In genomic region chr7:95396136-95397032, GRCh38 we compare ENCODE assay signal across 8 cellular contexts. TPM values are rescaled to one million over a fixed set of nuclear protein-coding genes. Genes with fewer than 3 reads are reported as not detected.
DNase-seq lines count a peak whose midpoint lies in the region; ATAC-seq and TF ChIP-seq lines count a peak whose summit lies in the region.

Gene PON3 (minus strand): TSS chr7:95396375. CDS start chr7:95396350, 25 bp downstream.

- no peaks in the 10 kb centered on the region for H3K4me1 ChIP-seq in smooth muscle cell (ENCODE audit: low read depth)

- H3K9ac ChIP-seq in smooth muscle cell (ENCODE audit: low read depth) = no peak within 1 kb of the TSS

- POLR2A ChIA-PET in CD4-positive, alpha-beta T cell (lab: Charles Lee) = interaction anchor here (0.8 to 1.1 kb wide), 2 partner anchors 37 to 39 kb away, joined by 3 to 4 read pairs; no protein-coding TSS in a partner anchor

- peaks cover 44% of the 10 kb centered on the region for H3K27me3 ChIP-seq in CD4-positive, alpha-beta T cell (ENCODE audit: control insufficient read depth, insufficient read depth, low read length)
- H3K27me3 ChIP-seq in smooth muscle cell (ENCODE audit: low read depth) = no peaks in the 10 kb centered on the region

- H3K9me3 Mint-ChIP-seq in CD4-positive, alpha-beta T cell = no peaks in the 10 kb centered on the region
- H3K9me3 Mint-ChIP-seq in activated T-helper 2 cell treated with anti-CD3 and anti-CD28 coated beads, Interferon-gamma antibody, Interleukin-2, Interleukin-4, amounts not matched to agents 10 μg/mL and 5 μg/mL and 100 μg/mL, durations not matched to agents 14 hours and 24 hours and 36 hours = no peaks in the 10 kb centered on the region
- H3K9me3 Mint-ChIP-seq in stimulated activated memory B cell treated with anti-CD40 and anti-IgM and Interleukin-4, amounts not matched to agents 10 μg/mL and 1 μg/mL and 100 μg/mL, for 72 hours = no peaks in the 10 kb centered on the region

- H3K27me3 Mint-ChIP-seq in CD4-positive, alpha-beta T cell = peaks cover 45% of the 10 kb centered on the region
- H3K27me3 Mint-ChIP-seq in activated T-helper 2 cell treated with anti-CD3 and anti-CD28 coated beads, Interferon-gamma antibody, Interleukin-2, Interleukin-4, amounts not matched to agents 10 μg/mL and 5 μg/mL and 100 μg/mL, durations not matched to agents 14 hours and 24 hours and 36 hours (ENCODE audit: low read depth) = peaks cover 39% of the 10 kb centered on the region
- H3K27me3 Mint-ChIP-seq in stimulated activated memory B cell treated with anti-CD40 and anti-IgM and Interleukin-4, amounts not matched to agents 10 μg/mL and 1 μg/mL and 100 μg/mL, for 72 hours = peaks cover 60% of the 10 kb centered on the region

- no peak within 1 kb of the TSS for H3K27ac Mint-ChIP-seq in CD4-positive, alpha-beta T cell
- no peak within 1 kb of the TSS for H3K27ac Mint-ChIP-seq in activated T-helper 2 cell treated with anti-CD3 and anti-CD28 coated beads, Interferon-gamma antibody, Interleukin-2, Interleukin-4, amounts not matched to agents 10 μg/mL and 5 μg/mL and 100 μg/mL, durations not matched to agents 14 hours and 24 hours and 36 hours
- no peak within 1 kb of the TSS for H3K27ac Mint-ChIP-seq in stimulated activated memory B cell treated with anti-CD40 and anti-IgM and Interleukin-4, amounts not matched to agents 10 μg/mL and 1 μg/mL and 100 μg/mL, for 72 hours

- no peak within 1 kb of the TSS for H3K27ac ChIP-seq in CD4-positive, alpha-beta T cell (ENCODE audit: low read depth, low read length)
- H3K27ac ChIP-seq in smooth muscle cell (ENCODE audit: low read depth) = no peak within 1 kb of the TSS

- CTCF ChIA-PET in CD4-positive, alpha-beta T cell (lab: Charles Lee) = no interaction called here

- no peaks in the 10 kb centered on the region for H3K36me3 ChIP-seq in smooth muscle cell (ENCODE audit: low read depth)

- H3K4me2 ChIP-seq in smooth muscle cell = no peak within 1 kb of the TSS

- intact Hi-C loops in CD4-positive, alpha-beta T cell (cut with DNase I, micrococcal nuclease) = no loop called here
- intact Hi-C loops in activated T-helper 2 cell treated with anti-CD3 and anti-CD28 coated beads, Interferon-gamma antibody, Interleukin-2, Interleukin-4, amounts not matched to agents 10 μg/mL and 5 μg/mL and 100 μg/mL, durations not matched to agents 14 hours and 24 hours and 36 hours (cut with micrococcal nuclease) = loop anchor here (2.0 to 5.0 kb wide), 2 partner anchors 36 to 80 kb away; no protein-coding TSS in a partner anchor

- peak within 1 kb of the TSS; percentile 80 for H3K4me3 Mint-ChIP-seq in CD4-positive, alpha-beta T cell
- peak within 1 kb of the TSS; percentile 61 for H3K4me3 Mint-ChIP-seq in activated T-helper 2 cell treated with anti-CD3 and anti-CD28 coated beads, Interferon-gamma antibody, Interleukin-2, Interleukin-4, amounts not matched to agents 10 μg/mL and 5 μg/mL and 100 μg/mL, durations not matched to agents 14 hours and 24 hours and 36 hours (ENCODE audit: low read depth)
- peak within 1 kb of the TSS; percentile 49 for H3K4me3 Mint-ChIP-seq in stimulated activated memory B cell treated with anti-CD40 and anti-IgM and Interleukin-4, amounts not matched to agents 10 μg/mL and 1 μg/mL and 100 μg/mL, for 72 hours

- H3K9me3 ChIP-seq in CD4-positive, alpha-beta T cell (ENCODE audit: control insufficient read depth, low read length) = no peaks in the 10 kb centered on the region
- no peaks in the 10 kb centered on the region for H3K9me3 ChIP-seq in smooth muscle cell (replicated peaks; ENCODE audit: low read depth)

- no peaks in the 10 kb centered on the region for H3F3A ChIP-seq in smooth muscle cell (ENCODE audit: low read depth)

- WGBS in smooth muscle cell (ENCODE audit: low lambda C conversion rate) = 95% methylated on average over 67 of the region's 68 CpGs

- no peaks in the 10 kb centered on the region for H3K4me1 Mint-ChIP-seq in CD4-positive, alpha-beta T cell (ENCODE audit: low read depth)
- H3K4me1 Mint-ChIP-seq in activated T-helper 2 cell treated with anti-CD3 and anti-CD28 coated beads, Interferon-gamma antibody, Interleukin-2, Interleukin-4, amounts not matched to agents 10 μg/mL and 5 μg/mL and 100 μg/mL, durations not matched to agents 14 hours and 24 hours and 36 hours (ENCODE audit: low read depth) = peaks cover 6% of the 10 kb centered on the region
- peaks cover 7% of the 10 kb centered on the region for H3K4me1 Mint-ChIP-seq in stimulated activated memory B cell treated with anti-CD40 and anti-IgM and Interleukin-4, amounts not matched to agents 10 μg/mL and 1 μg/mL and 100 μg/mL, for 72 hours

- peak in 2 of 10 experiments; percentile 0 to 5 for DNase-seq in CD4-positive, alpha-beta T cell
- peak; percentile 17 for DNase-seq in activated T-helper 2 cell treated with anti-CD3 and anti-CD28 coated beads, Interferon-gamma antibody, Interleukin-2, Interleukin-4, amounts not matched to agents 10 μg/mL and 5 μg/mL and 100 μg/mL, durations not matched to agents 14 hours and 24 hours and 36 hours (ENCODE audit: low spot score)
- DNase-seq in iPS DF 4.7 (ENCODE audit: extremely low read depth, low spot score) (peak; percentile 53), dedifferentiated amniotic fluid mesenchymal stem cell (ENCODE audit: extremely low spot score) (no peak), smooth muscle cell (lab: John Stamatoyannopoulos, UW; ENCODE audit: unreplicated experiment) (no peak), NCI-H1092 (lab: John Stamatoyannopoulos, UW) (no peak)

- ATAC-seq in CD4-positive, alpha-beta T cell (ENCODE audit: poor library complexity) = peak; percentile 91
- ATAC-seq in HG02678 (IDR thresholded peaks at IDR 0.05; ENCODE audit: unreplicated experiment) = peak; percentile 71
- ATAC-seq in stimulated activated memory B cell treated with anti-CD40 and anti-IgM and Interleukin-4, amounts not matched to agents 10 μg/mL and 1 μg/mL and 100 μg/mL, for 72 hours = peak; percentile 54

- no peaks in the 10 kb centered on the region for H3K79me2 ChIP-seq in smooth muscle cell (ENCODE audit: low read depth)

- no peak within 1 kb of the TSS for H3K4me3 ChIP-seq in smooth muscle cell

- H2AFZ ChIP-seq in smooth muscle cell (ENCODE audit: low read depth) = no peak within 1 kb of the TSS

- TF ChIP-seq CTCF in CD4-positive, alpha-beta T cell (IDR thresholded peaks at IDR 0.05) = no peak
- TF ChIP-seq CTCF in smooth muscle cell (IDR thresholded peaks at IDR 0.05; ENCODE audit: borderline replicate concordance, insufficient read depth, poor library complexity, severe bottlenecking) = no peak

- H4K20me1 ChIP-seq in smooth muscle cell (ENCODE audit: low read depth) = no peaks in the 10 kb centered on the region

- no peaks in the 10 kb centered on the region for H3K36me3 Mint-ChIP-seq in CD4-positive, alpha-beta T cell (ENCODE audit: low read depth)
- no peaks in the 10 kb centered on the region for H3K36me3 Mint-ChIP-seq in activated T-helper 2 cell treated with anti-CD3 and anti-CD28 coated beads, Interferon-gamma antibody, Interleukin-2, Interleukin-4, amounts not matched to agents 10 μg/mL and 5 μg/mL and 100 μg/mL, durations not matched to agents 14 hours and 24 hours and 36 hours (ENCODE audit: low read depth)
- no peaks in the 10 kb centered on the region for H3K36me3 Mint-ChIP-seq in stimulated activated memory B cell treated with anti-CD40 and anti-IgM and Interleukin-4, amounts not matched to agents 10 μg/mL and 1 μg/mL and 100 μg/mL, for 72 hours

RNA-seq across cellular contexts. Expression of gene PON3, which starts in this region (rescaled TPM):
- total RNA-seq in CD4-positive, alpha-beta T cell = not detected
- 0.14 and 0.30 TPM in 2 replicates for total RNA-seq in activated T-helper 2 cell treated with anti-CD3 and anti-CD28 coated beads, Interferon-gamma antibody, Interleukin-2, Interleukin-4, amounts not matched to agents 10 μg/mL and 5 μg/mL and 100 μg/mL, durations not matched to agents 14 hours and 24 hours and 36 hours
- total RNA-seq in smooth muscle cell = 0.13 TPM in 1 of 2 replicates, not detected in the other
- not detected in 2 replicates for polyA plus RNA-seq in smooth muscle cell

Comparison
In these comparisons a context has a peak if more than half of its experiments do, and no peak if none do; other contexts are left out.
1. Peak in ATAC-seq in CD4-positive, alpha-beta T cell; RNA of the gene not detected or under 1 TPM.
2. Peak in DNase-seq in activated T-helper 2 cell treated with anti-CD3 and anti-CD28 coated beads, Interferon-gamma antibody, Interleukin-2, Interleukin-4, amounts not matched to agents 10 μg/mL and 5 μg/mL and 100 μg/mL, durations not matched to agents 14 hours and 24 hours and 36 hours; RNA of the gene not detected or under 1 TPM.